In the genomic region with DNA sequence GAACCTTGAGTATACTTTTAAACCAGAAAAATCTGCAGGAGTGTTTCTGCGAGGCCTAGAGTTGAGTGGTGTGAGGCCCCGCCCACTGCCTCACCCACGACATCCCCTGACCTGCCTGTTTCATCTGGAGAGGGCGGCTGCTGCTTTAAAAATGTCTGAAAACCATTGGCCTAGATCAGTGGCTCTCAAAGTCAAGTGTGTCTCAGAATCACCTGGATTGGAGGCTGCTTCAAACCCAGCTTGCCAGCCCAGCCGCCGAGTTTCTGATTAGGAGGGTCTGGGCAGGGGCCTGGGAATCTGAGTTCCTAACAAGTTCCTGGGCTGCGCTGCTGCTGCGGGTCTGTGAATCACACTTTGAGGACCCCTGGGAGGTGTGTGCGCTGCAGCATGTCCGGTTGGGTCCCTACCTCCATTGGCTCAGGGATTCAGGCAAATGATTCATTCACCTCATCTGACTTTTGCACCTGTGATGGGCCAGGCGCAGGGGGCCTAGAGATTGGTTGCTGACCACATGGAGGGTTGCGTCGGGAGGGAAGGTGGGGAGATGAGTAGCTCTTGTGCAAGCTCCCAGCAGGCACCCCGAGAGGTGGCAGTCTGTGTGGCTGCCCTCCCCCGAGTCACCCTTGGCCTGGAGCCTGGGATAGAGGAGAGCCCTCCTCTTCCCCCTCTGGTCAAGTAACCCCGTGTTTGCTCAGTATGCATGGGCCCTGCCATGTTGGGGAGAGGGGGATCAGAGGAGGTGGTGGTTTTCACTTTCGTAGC, we compare ENCODE assay signal across 21 cellular contexts. TPM values are rescaled to one million over a fixed set of nuclear protein-coding genes. Genes with fewer than 3 reads are reported as not detected.
DNase-seq lines count a peak whose midpoint lies in the region; ATAC-seq, FAIRE-seq and TF ChIP-seq lines count a peak whose summit lies in the region.
"Had no signal": no experiment of that assay in that cellular context is flagged by ENCODE, and none has a peak within 500 bp of the region (broad histone marks: within the 10 kb centered on the region; RNA-seq: fewer than 3 reads in every experiment).

No MANE protein-coding gene starts in this region.

- no peak overlapping the region for H2BK12ac ChIP-seq in mesenchymal stem cell (ENCODE audit: low read length in 2 of 2)

- H3K9me3 ChIP-seq in T-helper 17 cell (ENCODE audit: control insufficient read depth, low read length, poor library complexity, severe bottlenecking) (no peaks in the 10 kb centered on the region), mesenchymal stem cell (ENCODE audit: control insufficient read depth, low read length) (no peaks in the 10 kb centered on the region)
- H3K9me3 ChIP-seq: ascending aorta, colonic mucosa, tibial nerve had no signal

- no peak overlapping the region for H2BK120ac ChIP-seq in mesenchymal stem cell (ENCODE audit: low read depth, low read length)

- no peak overlapping the region for H3K23ac ChIP-seq in mesenchymal stem cell (ENCODE audit: low read length in 2 of 2)

- H3K27me3 Mint-ChIP-seq in T-helper 17 cell: no peaks in the 10 kb centered on the region
- peaks cover 2% of the 10 kb centered on the region for H3K27me3 Mint-ChIP-seq in activated T-helper 1 cell treated with anti-CD3 and anti-CD28 coated beads, Interleukin-12 subunit alpha, Interleukin-12 subunit beta, Interleukin-2, Interleukin-4 antibody, amounts not matched to agents 30 ng/mL and 10 ng/mL and 1 ng/mL, durations not matched to agents 14 hours and 24 hours and 36 hours (ENCODE audit: insufficient read depth)

- H2AFZ ChIP-seq in mesenchymal stem cell (ENCODE audit: low read depth, low read length): no peak overlapping the region

- intact Hi-C loops in activated T-helper 1 cell treated with anti-CD3 and anti-CD28 coated beads, Interleukin-12 subunit alpha, Interleukin-12 subunit beta, Interleukin-2, Interleukin-4 antibody, amounts not matched to agents 30 ng/mL and 10 ng/mL and 1 ng/mL, durations not matched to agents 14 hours and 24 hours and 36 hours (cut with micrococcal nuclease): loop anchor here (5.0 kb wide), 1 partner anchor 416 kb away; the partner anchor contains the start of gene TOR1A

- no peak overlapping the region for H3K9ac ChIP-seq in mesenchymal stem cell (ENCODE audit: low read length)

- no peaks in the 10 kb centered on the region for H3K36me3 Mint-ChIP-seq in T-helper 17 cell (ENCODE audit: low read depth)
- no peaks in the 10 kb centered on the region for H3K36me3 Mint-ChIP-seq in activated T-helper 1 cell treated with anti-CD3 and anti-CD28 coated beads, Interleukin-12 subunit alpha, Interleukin-12 subunit beta, Interleukin-2, Interleukin-4 antibody, amounts not matched to agents 30 ng/mL and 10 ng/mL and 1 ng/mL, durations not matched to agents 14 hours and 24 hours and 36 hours (ENCODE audit: low read depth)
- H3K36me3 Mint-ChIP-seq: immature natural killer cell had no signal

- H2AK5ac ChIP-seq in mesenchymal stem cell (ENCODE audit: low read length, severe bottlenecking): no peak overlapping the region

- H3K27ac ChIP-seq in mesenchymal stem cell (ENCODE audit: low read length, poor library complexity, severe bottlenecking): no peak overlapping the region
- H3K27ac ChIP-seq: ascending aorta, colonic mucosa, tibial nerve had no signal

- H3K4me2 ChIP-seq in mesenchymal stem cell (ENCODE audit: low read length, poor library complexity, severe bottlenecking): no peak overlapping the region

- FAIRE-seq in frontal cortex (lab: Jason Lieb, UNC): no peak

- no peak for TF ChIP-seq CTCF in NB4 (IDR thresholded peaks at IDR 0.05; ENCODE audit: low read depth, low read length)

- peaks cover 15% of the 10 kb centered on the region for H3K79me1 ChIP-seq in mesenchymal stem cell (replicated peaks; ENCODE audit: low read length, poor library complexity, severe bottlenecking)

- H3K4me1 Mint-ChIP-seq in T-helper 17 cell: peaks cover 24% of the 10 kb centered on the region
- H3K4me1 Mint-ChIP-seq in activated T-helper 1 cell treated with anti-CD3 and anti-CD28 coated beads, Interleukin-12 subunit alpha, Interleukin-12 subunit beta, Interleukin-2, Interleukin-4 antibody, amounts not matched to agents 30 ng/mL and 10 ng/mL and 1 ng/mL, durations not matched to agents 14 hours and 24 hours and 36 hours (ENCODE audit: low read depth): peaks cover 25% of the 10 kb centered on the region

- no peak for ATAC-seq in T-helper 17 cell
- ATAC-seq in HG02970 (IDR thresholded peaks at IDR 0.05; ENCODE audit: low FRiP score, unreplicated experiment): no peak
- ATAC-seq: sciatic nerve had no signal

- no peak overlapping the region for H3K4me3 Mint-ChIP-seq in T-helper 17 cell
- H3K4me3 Mint-ChIP-seq in activated T-helper 1 cell treated with anti-CD3 and anti-CD28 coated beads, Interleukin-12 subunit alpha, Interleukin-12 subunit beta, Interleukin-2, Interleukin-4 antibody, amounts not matched to agents 30 ng/mL and 10 ng/mL and 1 ng/mL, durations not matched to agents 14 hours and 24 hours and 36 hours: no peak overlapping the region
- H3K4me3 Mint-ChIP-seq: activated B cell treated with CpG ODN at 0.5 μM for 24 hours, HFFc6, immature natural killer cell, mesothelial cell of epicardium had no signal

- peaks cover 41% of the 10 kb centered on the region for H3K4me1 ChIP-seq in mesenchymal stem cell (ENCODE audit: control insufficient read depth, insufficient read depth, low read depth, low read length)
- H3K4me1 ChIP-seq: colonic mucosa had no signal

- 93% methylated on average over 17 of the region's 17 CpGs for WGBS in mesenchymal stem cell

- H3K27ac Mint-ChIP-seq in T-helper 17 cell: peak overlapping the region; percentile 16
- H3K27ac Mint-ChIP-seq in activated T-helper 1 cell treated with anti-CD3 and anti-CD28 coated beads, Interleukin-12 subunit alpha, Interleukin-12 subunit beta, Interleukin-2, Interleukin-4 antibody, amounts not matched to agents 30 ng/mL and 10 ng/mL and 1 ng/mL, durations not matched to agents 14 hours and 24 hours and 36 hours: no peak overlapping the region
- H3K27ac Mint-ChIP-seq: activated B cell treated with CpG ODN at 0.5 μM for 24 hours, HFFc6, immature natural killer cell, mesothelial cell of epicardium had no signal

- peak; percentile 40 for DNase-seq in Caki2 (ENCODE audit: low read depth)
- peak; percentile 87 for DNase-seq in NB4 (ENCODE audit: low read depth)
- DNase-seq in T-helper 17 cell: no peak
- DNase-seq in mesenchymal stem cell: peak; percentile 6
- no peak for DNase-seq in EL
- no peak for DNase-seq in frontal cortex (ENCODE audit: low spot score in 2 of 2)
- DNase-seq in activated T-helper 1 cell treated with anti-CD3 and anti-CD28 coated beads, Interleukin-12 subunit alpha, Interleukin-12 subunit beta, Interleukin-2, Interleukin-4 antibody, amounts not matched to agents 30 ng/mL and 10 ng/mL and 1 ng/mL, durations not matched to agents 14 hours and 24 hours and 36 hours (ENCODE audit: low spot score): no peak
- DNase-seq: activated B cell treated with CpG ODN at 0.5 μM for 24 hours; activated naive CD4-positive, alpha-beta T cell treated with Interleukin-2 at 50 U/mL for 16 hours; Calu3; colonic mucosa; glutamatergic neuron; HFFc6; immature natural killer cell; NCI-H1694 had no signal

- peaks cover 18 to 36% of the 10 kb centered on the region in 2 experiments for H3K36me3 ChIP-seq in mesenchymal stem cell (ENCODE audit: control insufficient read depth in 1 of 2, insufficient read depth in 2 of 2, low read depth in 1 of 2, low read length in 2 of 2)
- H3K36me3 ChIP-seq: colonic mucosa had no signal

- H4K8ac ChIP-seq in mesenchymal stem cell (ENCODE audit: low read length): no peak overlapping the region

- H2BK5ac ChIP-seq in mesenchymal stem cell (ENCODE audit: low read depth, low read length, poor library complexity, severe bottlenecking): no peak overlapping the region

- in situ Hi-C loops in Caki2 (cut with HindIII; ENCODE audit: low pct_unique_long_range_greater_than_20kb, low sequenced_read_pairs): no loop called here

- no peak overlapping the region for H3K4ac ChIP-seq in mesenchymal stem cell (ENCODE audit: low read depth in 1 of 2, low read length in 2 of 2)

- no peaks in the 10 kb centered on the region for H3K9me3 Mint-ChIP-seq in activated T-helper 1 cell treated with anti-CD3 and anti-CD28 coated beads, Interleukin-12 subunit alpha, Interleukin-12 subunit beta, Interleukin-2, Interleukin-4 antibody, amounts not matched to agents 30 ng/mL and 10 ng/mL and 1 ng/mL, durations not matched to agents 14 hours and 24 hours and 36 hours
- H3K9me3 Mint-ChIP-seq: activated B cell treated with CpG ODN at 0.5 μM for 24 hours, HFFc6, immature natural killer cell, mesothelial cell of epicardium had no signal

- no peak for TF ChIP-seq POLR2A in NB4 (IDR thresholded peaks at IDR 0.05; ENCODE audit: extremely low read depth, insufficient read length)

- no peak overlapping the region for H2BK15ac ChIP-seq in mesenchymal stem cell (ENCODE audit: low read depth, poor library complexity, severe bottlenecking)

- H4K91ac ChIP-seq in mesenchymal stem cell (ENCODE audit: low read length): no peak overlapping the region

- no peaks in the 10 kb centered on the region for H3K27me3 ChIP-seq in mesenchymal stem cell (ENCODE audit: control insufficient read depth in 1 of 2, insufficient read depth in 1 of 2, low read length in 2 of 2)
- H3K27me3 ChIP-seq: ascending aorta, colonic mucosa, tibial nerve had no signal

- peak overlapping the region; percentile 21 for H3K4me3 ChIP-seq in NB4 (ENCODE audit: low read depth, low read length)
- no peak overlapping the region for H3K4me3 ChIP-seq in mesenchymal stem cell (ENCODE audit: insufficient read depth in 1 of 2, low read depth in 1 of 2, low read length in 2 of 2)
- H3K4me3 ChIP-seq: ascending aorta, colonic mucosa, tibial nerve had no signal

- H3K18ac ChIP-seq in mesenchymal stem cell (ENCODE audit: low read depth in 1 of 2, low read length in 2 of 2): no peak overlapping the region

- no peak overlapping the region for H3K14ac ChIP-seq in mesenchymal stem cell (ENCODE audit: low read length in 2 of 2)

RNA-seq across cellular contexts. Expression of gene HMCN2, which starts 27.6 kb away (rescaled TPM):
- total RNA-seq in Caki2 (2014; rRNA removed; shearing (Covaris generic); ENCODE audit: low replicate concordance): not detected in 2 replicates
- under 1 TPM in 1 of 2 donors, not detected in 1; 0.12 TPM for total RNA-seq in T-helper 17 cell
- 0.06 TPM for polyA plus RNA-seq in mesenchymal stem cell (2013, experiment 1 of 2)
- polyA plus RNA-seq in mesenchymal stem cell (2013, experiment 2 of 2): 0.10 TPM
- total RNA-seq in frontal cortex: under 0.01 TPM
- total RNA-seq in activated T-helper 1 cell treated with anti-CD3 and anti-CD28 coated beads, Interleukin-12 subunit alpha, Interleukin-12 subunit beta, Interleukin-2, Interleukin-4 antibody, amounts not matched to agents 30 ng/mL and 10 ng/mL and 1 ng/mL, durations not matched to agents 14 hours and 24 hours and 36 hours: not detected in 2 replicates
- total RNA-seq: activated B cell treated with CpG ODN at 0.5 μM for 24 hours; Calu3; T-helper 1 cell treated with Interleukin-12 subunit alpha and Interleukin-12 subunit beta and Interleukin-4 antibody, amounts not matched to agents 30 ng/mL and 1 ng/mL, for 36 hours had no signal
- polyA plus RNA-seq: immature natural killer cell had no signal

Comparison
In these comparisons a context has a peak if more than half of its experiments do, and no peak if none do; other contexts are left out.
1. DNase-seq: peak in Caki2 (single experiment), NB4 (single experiment) and mesenchymal stem cell (single experiment); none in T-helper 17 cell (0 of 3), EL (single experiment), frontal cortex (0 of 2) and activated T-helper 1 cell treated with anti-CD3 and anti-CD28 coated beads, Interleukin-12 subunit alpha, Interleukin-12 subunit beta, Interleukin-2, Interleukin-4 antibody, amounts not matched to agents 30 ng/mL and 10 ng/mL and 1 ng/mL, durations not matched to agents 14 hours and 24 hours and 36 hours (single experiment).